ENCODE assay signal across 10 cellular contexts in the genomic region with DNA sequence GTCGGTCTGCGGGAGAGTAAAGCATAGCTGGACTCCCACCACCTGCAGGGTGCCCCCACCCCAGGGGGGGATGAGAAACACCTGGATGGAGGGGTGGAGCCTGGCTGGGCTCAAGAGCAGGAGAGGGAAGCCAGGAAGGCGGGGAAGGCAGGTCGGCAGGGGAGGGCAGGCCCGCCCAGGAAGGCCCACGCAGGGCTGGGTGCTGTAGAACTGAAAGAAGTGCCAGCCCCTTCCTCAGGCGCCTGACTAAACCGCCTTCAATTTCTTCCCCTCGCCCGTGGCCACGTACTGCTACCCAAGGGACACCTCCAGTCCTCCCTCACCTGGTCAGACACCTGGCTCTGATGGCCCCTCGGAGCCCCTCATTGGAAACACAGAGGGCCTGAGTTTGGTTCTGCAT.
DNase-seq lines count a peak whose midpoint lies in the region; FAIRE-seq and TF ChIP-seq lines count a peak whose summit lies in the region.
"Had no signal": no experiment of that assay in that cellular context is flagged by ENCODE, and none has a peak within 500 bp of the region (broad histone marks: within the 10 kb centered on the region; RNA-seq: fewer than 3 reads in every experiment).

No MANE protein-coding gene starts in this region.

- no peak for DNase-seq in activated CD4-positive, alpha-beta T cell treated with anti-CD3 and anti-CD28 coated beads, Interleukin-2, amount 10 ng/mL, durations not matched to agents 7 days and 5 days
- no peak for DNase-seq in activated CD4-positive, alpha-beta T cell treated with anti-CD3 and anti-CD28 coated beads, Interleukin-2, amount 50 U/mL, for 1 hour
- DNase-seq in adrenal gland: peak in 3 of 7 donors; percentile 10 to 52 (median 21)
- peak in 1 of 2 donors; percentile 66 for DNase-seq in tibial artery
- no peak for DNase-seq in GM19239 (ENCODE audit: insufficient read length, low spot score)
- no peak for DNase-seq in OCI-M1 (lab: John Stamatoyannopoulos, UW)
- DNase-seq in GM10248 (ENCODE audit: extremely low spot score): no peak
- DNase-seq: GOT3 had no signal

- FAIRE-seq in GM19239 (lab: Jason Lieb, UNC): no peak
- FAIRE-seq: GM12878 had no signal

- no peak for TF ChIP-seq POLR2A in adrenal gland (IDR thresholded peaks at IDR 0.05)

- H3K4me3 Mint-ChIP-seq in activated CD4-positive, alpha-beta T cell treated with anti-CD3 and anti-CD28 coated beads, Interleukin-2, amount 10 ng/mL, durations not matched to agents 7 days and 5 days: no peak overlapping the region

- WGBS in adrenal gland, 4 donors: 61 to 79% (median 73%) methylated on average over 9 to 12 of the region's 12 CpGs
- WGBS in mesodermal cell (ENCODE audit: insufficient coverage in 2 of 2), 2 experiments: 84 to 87% methylated on average over 9 to 10 of the region's 12 CpGs

- H3K27me3 ChIP-seq in adrenal gland (no peaks in the 10 kb centered on the region), tibial artery (no peaks in the 10 kb centered on the region)

- H3K4me1 Mint-ChIP-seq in activated CD4-positive, alpha-beta T cell treated with anti-CD3 and anti-CD28 coated beads, Interleukin-2, amount 10 ng/mL, durations not matched to agents 7 days and 5 days: peaks cover 89% of the 10 kb centered on the region

- CTCF ChIA-PET in activated CD4-positive, alpha-beta T cell treated with anti-CD3 and anti-CD28 coated beads, Interleukin-2, amount 10 ng/mL, durations not matched to agents 7 days and 5 days (lab: Charles Lee): no interaction called here
- CTCF ChIA-PET in GM10248 (lab: Yijun Ruan, JAX): interaction anchor here (1.5 kb wide), 1 partner anchor 10 kb away, joined by 4 read pairs; no protein-coding TSS in a partner anchor

- no peak for TF ChIP-seq CTCF in adrenal gland (IDR thresholded peaks at IDR 0.05)
- no peak for TF ChIP-seq CTCF in tibial artery (IDR thresholded peaks at IDR 0.05)
- no peak for TF ChIP-seq CTCF in GM10248 (IDR thresholded peaks at IDR 0.05; ENCODE audit: control extremely low read depth, extremely low read depth, low read depth, missing control alignments)

- peaks cover 15% of the 10 kb centered on the region for H3K36me3 Mint-ChIP-seq in activated CD4-positive, alpha-beta T cell treated with anti-CD3 and anti-CD28 coated beads, Interleukin-2, amount 10 ng/mL, durations not matched to agents 7 days and 5 days (ENCODE audit: low read depth)

- peak overlapping the region in 3 of 5 donors; percentile 34 to 70 (median 68) for H3K27ac ChIP-seq in adrenal gland
- peak overlapping the region; percentile 59 for H3K27ac ChIP-seq in mesodermal cell (ENCODE audit: low read depth, low read length, severe bottlenecking)
- H3K27ac ChIP-seq in tibial artery: peak overlapping the region; percentile 81 to 89

- no peaks in the 10 kb centered on the region for H3K27me3 Mint-ChIP-seq in activated CD4-positive, alpha-beta T cell treated with anti-CD3 and anti-CD28 coated beads, Interleukin-2, amount 10 ng/mL, durations not matched to agents 7 days and 5 days

- intact Hi-C loops in adrenal gland (cut with DNase I) (no loop called here), tibial artery (cut with DNase I; ENCODE audit: low total_unique reads) (loop anchor here (5.0 kb wide), 2 partner anchors 42 to 172 kb away; no protein-coding TSS in a partner anchor)

- no peaks in the 10 kb centered on the region for H3K36me3 ChIP-seq in adrenal gland (replicated peaks in 1 of 2)
- H3K36me3 ChIP-seq in mesodermal cell (ENCODE audit: control insufficient read depth, insufficient read depth, low read length): no peaks in the 10 kb centered on the region
- H3K36me3 ChIP-seq in tibial artery: no peaks in the 10 kb centered on the region

- peaks cover 21 to 80% of the 10 kb centered on the region in 2 donors for H3K4me1 ChIP-seq in adrenal gland (replicated peaks in 1 of 2)
- peaks cover 55% of the 10 kb centered on the region for H3K4me1 ChIP-seq in mesodermal cell (ENCODE audit: control insufficient read depth, insufficient read depth, low read length, poor library complexity, severe bottlenecking)
- peaks cover 0 to 73% (median 65%) of the 10 kb centered on the region in 4 donors for H3K4me1 ChIP-seq in tibial artery

- H3K9me3 Mint-ChIP-seq in activated CD4-positive, alpha-beta T cell treated with anti-CD3 and anti-CD28 coated beads, Interleukin-2, amount 10 ng/mL, durations not matched to agents 7 days and 5 days: no peaks in the 10 kb centered on the region

- peak overlapping the region; percentile 70 for H3K27ac Mint-ChIP-seq in activated CD4-positive, alpha-beta T cell treated with anti-CD3 and anti-CD28 coated beads, Interleukin-2, amount 10 ng/mL, durations not matched to agents 7 days and 5 days

- H3K4me3 ChIP-seq in adrenal gland (no peak overlapping the region), mesodermal cell (ENCODE audit: extremely low read depth, insufficient read depth, low read length, poor library complexity, severe bottlenecking) (no peak overlapping the region), tibial artery (no peak overlapping the region)
- H3K4me3 ChIP-seq: GM12878 had no signal

- H3K9me3 ChIP-seq in adrenal gland (replicated peaks in 1 of 3) (no peaks in the 10 kb centered on the region), mesodermal cell (ENCODE audit: control insufficient read depth, low read length) (no peaks in the 10 kb centered on the region), tibial artery (no peaks in the 10 kb centered on the region)

- POLR2A ChIA-PET in activated CD4-positive, alpha-beta T cell treated with anti-CD3 and anti-CD28 coated beads, Interleukin-2, amount 10 ng/mL, durations not matched to agents 7 days and 5 days (lab: Charles Lee): no interaction called here
- POLR2A ChIA-PET in GM10248 (lab: Yijun Ruan, JAX): no interaction called here
